In genomic region chr4:107248571-107248970, GRCh38 we compare ENCODE assay signal across 26 cellular contexts.
DNase-seq lines count a peak whose midpoint lies in the region; ATAC-seq lines count a peak whose summit lies in the region.
"Had no signal": no experiment of that assay in that cellular context is flagged by ENCODE, and none has a peak within 500 bp of the region (broad histone marks: within the 10 kb centered on the region; RNA-seq: fewer than 3 reads in every experiment).

No MANE protein-coding gene starts in this region.

- 82% methylated on average over 3 of the region's 3 CpGs for WGBS in mesenchymal stem cell

- no peak overlapping the region for H4K8ac ChIP-seq in mesenchymal stem cell (ENCODE audit: low read length)

- H2BK15ac ChIP-seq in mesenchymal stem cell (ENCODE audit: low read depth, poor library complexity, severe bottlenecking), result no peak overlapping the region

- no peak overlapping the region for H2AK5ac ChIP-seq in mesenchymal stem cell (ENCODE audit: low read length, severe bottlenecking)

- peak; percentile 33 for DNase-seq in LHCN-M2 (ENCODE audit: low read depth)
- DNase-seq in amniotic epithelial cell (ENCODE audit: low read depth), result peak; percentile 43
- peak; percentile 24 for DNase-seq in glomerular visceral epithelial cell (ENCODE audit: extremely low spot score)
- no peak for DNase-seq in NCI-H526 (lab: John Stamatoyannopoulos, UW)
- DNase-seq in mesenchymal stem cell, result no peak
- no peak for DNase-seq in GF-D8 (lab: John Stamatoyannopoulos, UW)
- DNase-seq: activated B cell treated with CpG ODN at 0.5 μM for 24 hours; activated T-cell treated with anti-CD3 and anti-CD28 coated beads, Interleukin-2, amount 50 U/mL, for 72 hours; Caco-2; cerebellar nuclear complex; dermis blood vessel endothelial cell; DMS79; esophagus squamous epithelium; islet precursor cell; left ventricle myocardium superior; NCI-H1048; NCI-H2107; NCI-H446; NCI-H774; Peyer's patch; right cardiac atrium; stimulated activated CD4-positive, alpha-beta T cell treated with anti-CD3 and anti-CD28 coated beads, Interleukin-4, amount 100 ng/mL, for 1 hour; thyroid gland had no signal

- no peak overlapping the region for H2BK12ac ChIP-seq in mesenchymal stem cell (ENCODE audit: low read length in 2 of 2)

- no peak overlapping the region for H3K4ac ChIP-seq in mesenchymal stem cell (ENCODE audit: low read depth in 1 of 2, low read length in 2 of 2)

- no peaks in the 10 kb centered on the region for H3K4me1 ChIP-seq in mesenchymal stem cell (ENCODE audit: control insufficient read depth, insufficient read depth, low read depth, low read length)
- H3K4me1 ChIP-seq: esophagus squamous epithelium, Peyer's patch, thyroid gland had no signal

- ATAC-seq in HG03439 (IDR thresholded peaks at IDR 0.05; ENCODE audit: unreplicated experiment), result no peak
- ATAC-seq: activated T-cell treated with anti-CD3 and anti-CD28 coated beads, Interleukin-2, amount 50 U/mL, for 72 hours; GM23338; left ventricle myocardium superior; right cardiac atrium had no signal

- no peak overlapping the region for H2AFZ ChIP-seq in mesenchymal stem cell (ENCODE audit: low read depth, low read length)

- no peak overlapping the region for H3K4me2 ChIP-seq in mesenchymal stem cell (ENCODE audit: low read length, poor library complexity, severe bottlenecking)
- H3K4me2 ChIP-seq: BLaER1 treated with 17β-estradiol and CSF1 and Interleukin-3, amounts not matched to agents 10 nM and 100 nM; GM23338 had no signal

- no peak overlapping the region for H3K27ac ChIP-seq in mesenchymal stem cell (ENCODE audit: low read length, poor library complexity, severe bottlenecking)
- H3K27ac ChIP-seq: BLaER1 treated with 17β-estradiol and CSF1 and Interleukin-3, amounts not matched to agents 10 nM and 100 nM; esophagus squamous epithelium; Peyer's patch; thyroid gland had no signal

- H3K79me1 ChIP-seq in mesenchymal stem cell (replicated peaks; ENCODE audit: low read length, poor library complexity, severe bottlenecking), result no peaks in the 10 kb centered on the region

- H3K23ac ChIP-seq in mesenchymal stem cell (ENCODE audit: low read length in 2 of 2), result no peak overlapping the region

- H3K4me3 ChIP-seq in mesenchymal stem cell (ENCODE audit: insufficient read depth in 1 of 2, low read depth in 1 of 2, low read length in 2 of 2), result no peak overlapping the region
- H3K4me3 ChIP-seq: BLaER1 treated with 17β-estradiol and CSF1 and Interleukin-3, amounts not matched to agents 10 nM and 100 nM; esophagus squamous epithelium; GM23338; Peyer's patch; thyroid gland had no signal

- no peaks in the 10 kb centered on the region for H3K27me3 ChIP-seq in mesenchymal stem cell (ENCODE audit: control insufficient read depth in 1 of 2, insufficient read depth in 1 of 2, low read length in 2 of 2)
- H3K27me3 ChIP-seq: BLaER1 treated with 17β-estradiol and CSF1 and Interleukin-3, amounts not matched to agents 10 nM and 100 nM; esophagus squamous epithelium; Peyer's patch; thyroid gland had no signal

- H2BK5ac ChIP-seq in mesenchymal stem cell (ENCODE audit: low read depth, low read length, poor library complexity, severe bottlenecking), result no peak overlapping the region

- H3K9ac ChIP-seq in mesenchymal stem cell (ENCODE audit: low read length), result no peak overlapping the region
- H3K9ac ChIP-seq: BLaER1 treated with 17β-estradiol and CSF1 and Interleukin-3, amounts not matched to agents 10 nM and 100 nM had no signal

- H3K36me3 ChIP-seq in mesenchymal stem cell (ENCODE audit: control insufficient read depth in 1 of 2, insufficient read depth in 2 of 2, low read depth in 1 of 2, low read length in 2 of 2), result no peaks in the 10 kb centered on the region
- H3K36me3 ChIP-seq: BLaER1 treated with 17β-estradiol and CSF1 and Interleukin-3, amounts not matched to agents 10 nM and 100 nM; esophagus squamous epithelium; Peyer's patch; thyroid gland had no signal

- no peaks in the 10 kb centered on the region for H3K9me3 ChIP-seq in mesenchymal stem cell (ENCODE audit: control insufficient read depth, low read length)
- H3K9me3 ChIP-seq: BLaER1 treated with 17β-estradiol and CSF1 and Interleukin-3, amounts not matched to agents 10 nM and 100 nM; Caco-2; esophagus squamous epithelium; Peyer's patch; thyroid gland had no signal

- no peak overlapping the region for H4K91ac ChIP-seq in mesenchymal stem cell (ENCODE audit: low read length)

- H3K14ac ChIP-seq in mesenchymal stem cell (ENCODE audit: low read length in 2 of 2), result no peak overlapping the region

- H3K18ac ChIP-seq in mesenchymal stem cell (ENCODE audit: low read depth in 1 of 2, low read length in 2 of 2), result no peak overlapping the region

- H2BK120ac ChIP-seq in mesenchymal stem cell (ENCODE audit: low read depth, low read length), result no peak overlapping the region

Comparison
In these comparisons a context has a peak if more than half of its experiments do, and no peak if none do; other contexts are left out.
1. DNase-seq: peak in LHCN-M2 (single experiment), amniotic epithelial cell (single experiment) and glomerular visceral epithelial cell (single experiment); none in NCI-H526 (0 of 2), mesenchymal stem cell (single experiment) and GF-D8 (single experiment).